1 cellular context compared by ENCODE assay signal in genomic region chr7:105278973-105279687, GRCh38.
TF ChIP-seq lines count a peak whose summit lies in the region.

No MANE protein-coding gene starts in this region.

TF ChIP-seq in GM23338, 12 proteins besides CTCF, POLR2A, EP300 and RAD21 (continued from another document):
- TF ChIP-seq, protein P1, sequence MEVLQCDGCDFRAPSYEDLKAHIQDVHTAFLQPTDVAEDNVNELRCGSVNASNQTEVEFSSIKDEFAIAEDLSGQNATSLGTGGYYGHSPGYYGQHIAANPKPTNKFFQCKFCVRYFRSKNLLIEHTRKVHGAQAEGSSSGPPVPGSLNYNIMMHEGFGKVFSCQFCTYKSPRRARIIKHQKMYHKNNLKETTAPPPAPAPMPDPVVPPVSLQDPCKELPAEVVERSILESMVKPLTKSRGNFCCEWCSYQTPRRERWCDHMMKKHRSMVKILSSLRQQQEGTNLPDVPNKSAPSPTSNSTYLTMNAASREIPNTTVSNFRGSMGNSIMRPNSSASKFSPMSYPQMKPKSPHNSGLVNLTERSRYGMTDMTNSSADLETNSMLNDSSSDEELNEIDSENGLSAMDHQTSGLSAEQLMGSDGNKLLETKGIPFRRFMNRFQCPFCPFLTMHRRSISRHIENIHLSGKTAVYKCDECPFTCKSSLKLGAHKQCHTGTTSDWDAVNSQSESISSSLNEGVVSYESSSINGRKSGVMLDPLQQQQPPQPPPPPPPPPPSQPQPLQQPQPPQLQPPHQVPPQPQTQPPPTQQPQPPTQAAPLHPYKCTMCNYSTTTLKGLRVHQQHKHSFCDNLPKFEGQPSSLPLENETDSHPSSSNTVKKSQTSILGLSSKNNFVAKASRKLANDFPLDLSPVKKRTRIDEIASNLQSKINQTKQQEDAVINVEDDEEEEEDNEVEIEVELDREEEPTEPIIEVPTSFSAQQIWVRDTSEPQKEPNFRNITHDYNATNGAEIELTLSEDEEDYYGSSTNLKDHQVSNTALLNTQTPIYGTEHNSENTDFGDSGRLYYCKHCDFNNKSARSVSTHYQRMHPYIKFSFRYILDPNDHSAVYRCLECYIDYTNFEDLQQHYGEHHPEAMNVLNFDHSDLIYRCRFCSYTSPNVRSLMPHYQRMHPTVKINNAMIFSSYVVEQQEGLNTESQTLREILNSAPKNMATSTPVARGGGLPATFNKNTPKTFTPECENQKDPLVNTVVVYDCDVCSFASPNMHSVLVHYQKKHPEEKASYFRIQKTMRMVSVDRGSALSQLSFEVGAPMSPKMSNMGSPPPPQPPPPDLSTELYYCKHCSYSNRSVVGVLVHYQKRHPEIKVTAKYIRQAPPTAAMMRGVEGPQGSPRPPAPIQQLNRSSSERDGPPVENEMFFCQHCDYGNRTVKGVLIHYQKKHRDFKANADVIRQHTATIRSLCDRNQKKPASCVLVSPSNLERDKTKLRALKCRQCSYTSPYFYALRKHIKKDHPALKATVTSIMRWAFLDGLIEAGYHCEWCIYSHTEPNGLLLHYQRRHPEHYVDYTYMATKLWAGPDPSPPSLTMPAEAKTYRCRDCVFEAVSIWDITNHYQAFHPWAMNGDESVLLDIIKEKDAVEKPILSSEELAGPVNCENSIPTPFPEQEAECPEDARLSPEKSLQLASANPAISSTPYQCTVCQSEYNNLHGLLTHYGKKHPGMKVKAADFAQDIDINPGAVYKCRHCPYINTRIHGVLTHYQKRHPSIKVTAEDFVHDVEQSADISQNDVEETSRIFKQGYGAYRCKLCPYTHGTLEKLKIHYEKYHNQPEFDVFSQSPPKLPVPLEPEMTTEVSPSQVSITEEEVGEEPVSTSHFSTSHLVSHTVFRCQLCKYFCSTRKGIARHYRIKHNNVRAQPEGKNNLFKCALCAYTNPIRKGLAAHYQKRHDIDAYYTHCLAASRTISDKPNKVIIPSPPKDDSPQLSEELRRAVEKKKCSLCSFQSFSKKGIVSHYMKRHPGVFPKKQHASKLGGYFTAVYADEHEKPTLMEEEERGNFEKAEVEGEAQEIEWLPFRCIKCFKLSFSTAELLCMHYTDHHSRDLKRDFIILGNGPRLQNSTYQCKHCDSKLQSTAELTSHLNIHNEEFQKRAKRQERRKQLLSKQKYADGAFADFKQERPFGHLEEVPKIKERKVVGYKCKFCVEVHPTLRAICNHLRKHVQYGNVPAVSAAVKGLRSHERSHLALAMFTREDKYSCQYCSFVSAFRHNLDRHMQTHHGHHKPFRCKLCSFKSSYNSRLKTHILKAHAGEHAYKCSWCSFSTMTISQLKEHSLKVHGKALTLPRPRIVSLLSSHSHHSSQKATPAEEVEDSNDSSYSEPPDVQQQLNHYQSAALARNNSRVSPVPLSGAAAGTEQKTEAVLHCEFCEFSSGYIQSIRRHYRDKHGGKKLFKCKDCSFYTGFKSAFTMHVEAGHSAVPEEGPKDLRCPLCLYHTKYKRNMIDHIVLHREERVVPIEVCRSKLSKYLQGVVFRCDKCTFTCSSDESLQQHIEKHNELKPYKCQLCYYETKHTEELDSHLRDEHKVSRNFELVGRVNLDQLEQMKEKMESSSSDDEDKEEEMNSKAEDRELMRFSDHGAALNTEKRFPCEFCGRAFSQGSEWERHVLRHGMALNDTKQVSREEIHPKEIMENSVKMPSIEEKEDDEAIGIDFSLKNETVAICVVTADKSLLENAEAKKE (CRISPR knock-in tag; IDR thresholded peaks at IDR 0.05), result no peak
- TF ChIP-seq CREB1 (CRISPR knock-in tag; IDR thresholded peaks at IDR 0.05; ENCODE audit: low read depth) (no peak), NANOG (IDR thresholded peaks at IDR 0.05; ENCODE audit: borderline replicate concordance) (no peak)
- TF ChIP-seq, protein P2, sequence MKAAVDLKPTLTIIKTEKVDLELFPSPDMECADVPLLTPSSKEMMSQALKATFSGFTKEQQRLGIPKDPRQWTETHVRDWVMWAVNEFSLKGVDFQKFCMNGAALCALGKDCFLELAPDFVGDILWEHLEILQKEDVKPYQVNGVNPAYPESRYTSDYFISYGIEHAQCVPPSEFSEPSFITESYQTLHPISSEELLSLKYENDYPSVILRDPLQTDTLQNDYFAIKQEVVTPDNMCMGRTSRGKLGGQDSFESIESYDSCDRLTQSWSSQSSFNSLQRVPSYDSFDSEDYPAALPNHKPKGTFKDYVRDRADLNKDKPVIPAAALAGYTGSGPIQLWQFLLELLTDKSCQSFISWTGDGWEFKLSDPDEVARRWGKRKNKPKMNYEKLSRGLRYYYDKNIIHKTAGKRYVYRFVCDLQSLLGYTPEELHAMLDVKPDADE (IDR thresholded peaks at IDR 0.05), result no peak
